9 cellular contexts compared by ENCODE assay signal in the genomic region with DNA sequence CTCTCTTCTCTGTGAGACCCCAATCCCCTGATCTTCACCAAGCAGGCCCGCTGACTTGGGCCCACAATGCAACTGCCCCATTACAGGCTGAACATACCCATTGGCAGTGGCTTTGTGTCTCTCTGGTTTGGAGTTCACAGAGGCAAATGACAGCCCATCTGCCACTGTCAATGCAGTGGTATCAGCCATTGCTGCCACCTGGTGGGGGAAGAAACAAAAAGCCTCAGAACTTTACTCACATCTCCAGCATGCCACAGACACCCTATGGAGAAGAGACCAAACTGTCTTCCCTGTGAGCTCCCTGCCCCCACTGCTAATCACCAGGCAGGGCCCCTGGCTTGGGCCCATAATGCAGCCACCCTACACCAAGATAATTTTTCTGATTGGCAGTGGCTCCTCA.
DNase-seq lines count a peak whose midpoint lies in the region; ATAC-seq and TF ChIP-seq lines count a peak whose summit lies in the region.
"Had no signal": no experiment of that assay in that cellular context is flagged by ENCODE, and none has a peak within 500 bp of the region (broad histone marks: within the 10 kb centered on the region; RNA-seq: fewer than 3 reads in every experiment).

No MANE protein-coding gene starts in this region.

- peak; percentile 32 for DNase-seq in COLO668 (lab: John Stamatoyannopoulos, UW; ENCODE audit: unreplicated experiment)
- peak; percentile 42 for DNase-seq in OCI-M1 (lab: John Stamatoyannopoulos, UW)
- peak in 22 of 42 donors; percentile 1 to 53 (median 16) for DNase-seq in head of caudate nucleus
- DNase-seq in NOMO-1 (lab: John Stamatoyannopoulos, UW; ENCODE audit: unreplicated experiment in 2 of 2), result no peak
- no peak for DNase-seq in upper lobe of right lung

- ATAC-seq in GM18909 (IDR thresholded peaks at IDR 0.05; ENCODE audit: poor library complexity, unreplicated experiment) (peak; percentile 42), HG03354 (IDR thresholded peaks at IDR 0.05; ENCODE audit: poor library complexity, severe bottlenecking, unreplicated experiment) (no peak), upper lobe of right lung (no peak), HG03460 (IDR thresholded peaks at IDR 0.05; ENCODE audit: unreplicated experiment) (no peak)
- ATAC-seq: HCT116 had no signal

- H3K27ac ChIP-seq in upper lobe of right lung, result no peak overlapping the region

- H3K4me3 ChIP-seq in upper lobe of right lung, result no peak overlapping the region

- no peak for TF ChIP-seq CTCF in upper lobe of right lung (IDR thresholded peaks at IDR 0.05)

- intact Hi-C loops in head of caudate nucleus (cut with DNase I) (no loop called here), upper lobe of right lung (cut with DNase I) (no loop called here)

- no peaks in the 10 kb centered on the region for H3K27me3 ChIP-seq in upper lobe of right lung

- no peaks in the 10 kb centered on the region for H3K36me3 ChIP-seq in upper lobe of right lung

- H3K4me1 ChIP-seq in upper lobe of right lung, result no peaks in the 10 kb centered on the region

- no peaks in the 10 kb centered on the region for H3K9me3 ChIP-seq in upper lobe of right lung

Comparison
In these comparisons a context has a peak if more than half of its experiments do, and no peak if none do; other contexts are left out.
1. DNase-seq: peak in COLO668 (single experiment), OCI-M1 (single experiment) and head of caudate nucleus (22 of 42); none in NOMO-1 (0 of 2) and upper lobe of right lung (single experiment).